8 cellular contexts compared by ENCODE assay signal in the genomic region with DNA sequence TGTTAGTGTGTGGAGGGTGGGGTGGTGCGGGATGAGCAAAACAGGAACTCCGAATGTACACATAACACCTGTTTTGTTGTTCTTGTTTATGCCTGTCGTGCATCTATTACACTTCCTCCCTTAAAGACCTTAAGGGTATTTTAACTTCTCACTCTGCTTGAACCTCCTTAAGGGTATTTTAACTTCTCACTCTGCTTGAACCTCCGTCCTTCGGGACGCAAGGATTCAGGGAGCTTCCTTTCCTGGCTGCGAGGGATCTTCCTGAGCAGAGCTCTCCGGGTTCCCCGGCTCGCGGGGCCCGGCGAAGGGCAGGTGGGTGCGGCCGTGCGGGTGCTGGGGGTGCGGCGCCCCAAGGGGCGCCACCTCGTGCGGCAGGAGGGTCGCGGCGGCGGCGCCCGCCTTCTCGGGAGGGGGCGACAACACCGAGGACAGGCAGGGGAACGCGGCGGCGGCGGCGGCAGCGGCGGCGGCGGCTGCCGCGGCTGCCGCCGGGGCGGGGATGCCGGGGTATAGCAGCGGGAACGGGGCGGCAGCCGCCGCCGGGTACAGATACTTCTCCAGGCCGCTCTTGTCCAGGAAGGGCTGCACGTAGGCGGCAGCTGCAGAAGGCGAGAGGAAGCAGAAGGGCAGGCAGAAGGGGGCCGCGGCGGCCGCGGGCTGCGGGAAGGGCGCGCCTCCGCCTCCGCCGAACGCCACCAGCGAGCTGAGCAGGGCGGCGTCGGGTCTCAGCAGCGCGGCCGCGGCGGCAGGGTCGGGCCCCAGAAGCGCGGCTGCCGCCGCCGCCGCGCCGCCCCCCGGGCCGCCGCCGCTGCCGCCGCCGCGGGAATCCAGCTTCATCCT. TPM values are rescaled to one million over a fixed set of nuclear protein-coding genes. Genes with fewer than 3 reads are reported as not detected.
DNase-seq lines count a peak whose midpoint lies in the region; ATAC-seq and TF ChIP-seq lines count a peak whose summit lies in the region.

No MANE protein-coding gene starts in this region.

- intact Hi-C loops in activated T-helper 2 cell treated with anti-CD3 and anti-CD28 coated beads, Interferon-gamma antibody, Interleukin-2, Interleukin-4, amounts not matched to agents 10 μg/mL and 5 μg/mL and 100 μg/mL, durations not matched to agents 14 hours and 24 hours and 36 hours (cut with micrococcal nuclease) = loop anchor here (2.0 to 10.0 kb wide), 5 partner anchors 153 to 1853 kb away; a partner anchor contains a TSS
- intact Hi-C loops in Right ventricle myocardium superior (cut with DNase I) = loop anchor here (10.0 kb wide), 2 partner anchors 73 to 273 kb away; a partner anchor contains a TSS

- no peaks in the 10 kb centered on the region for H3K27me3 ChIP-seq in AG04450 (ENCODE audit: control insufficient read depth, insufficient read depth, low read length)

- H3K4me3 Mint-ChIP-seq in activated T-helper 2 cell treated with anti-CD3 and anti-CD28 coated beads, Interferon-gamma antibody, Interleukin-2, Interleukin-4, amounts not matched to agents 10 μg/mL and 5 μg/mL and 100 μg/mL, durations not matched to agents 14 hours and 24 hours and 36 hours (ENCODE audit: low read depth) = peak overlapping the region; percentile 51
- peak overlapping the region; percentile 67 for H3K4me3 Mint-ChIP-seq in progenitor cell of endocrine pancreas (ENCODE audit: low read depth)

- H3K9me3 Mint-ChIP-seq in activated T-helper 2 cell treated with anti-CD3 and anti-CD28 coated beads, Interferon-gamma antibody, Interleukin-2, Interleukin-4, amounts not matched to agents 10 μg/mL and 5 μg/mL and 100 μg/mL, durations not matched to agents 14 hours and 24 hours and 36 hours = no peaks in the 10 kb centered on the region
- H3K9me3 Mint-ChIP-seq in progenitor cell of endocrine pancreas (ENCODE audit: low read depth) = no peaks in the 10 kb centered on the region

- no peak for TF ChIP-seq POLR2A in NB4 (IDR thresholded peaks at IDR 0.05; ENCODE audit: extremely low read depth, insufficient read length)

- CTCF ChIA-PET in AG04450 (lab: Charles Lee) = interaction anchor here (0.6 to 9.1 kb wide), 10 partner anchors 12 to 580 kb away, joined by 3 to 80 read pairs (median 4); no protein-coding TSS in a partner anchor

- DNase-seq in AG04450 (ENCODE audit: low read depth, low spot score) (no peak), NB4 (ENCODE audit: low read depth) (peak; percentile 92), Right ventricle myocardium superior (peak; percentile 60), progenitor cell of endocrine pancreas (ENCODE audit: low spot score, unreplicated experiment) (peak; percentile 45), Ammon's horn (ENCODE audit: low spot score) (no peak)
- no peak for DNase-seq in activated T-helper 2 cell treated with anti-CD3 and anti-CD28 coated beads, Interferon-gamma antibody, Interleukin-2, Interleukin-4, amounts not matched to agents 10 μg/mL and 5 μg/mL and 100 μg/mL, durations not matched to agents 14 hours and 24 hours and 36 hours (ENCODE audit: low spot score)

- H3K4me3 ChIP-seq in AG04450 (ENCODE audit: low read depth, low read length) = peak overlapping the region; percentile 60
- H3K4me3 ChIP-seq in NB4 (ENCODE audit: low read depth, low read length) = peak overlapping the region; percentile 59

- no peaks in the 10 kb centered on the region for H3K36me3 Mint-ChIP-seq in activated T-helper 2 cell treated with anti-CD3 and anti-CD28 coated beads, Interferon-gamma antibody, Interleukin-2, Interleukin-4, amounts not matched to agents 10 μg/mL and 5 μg/mL and 100 μg/mL, durations not matched to agents 14 hours and 24 hours and 36 hours (ENCODE audit: low read depth)
- no peaks in the 10 kb centered on the region for H3K36me3 Mint-ChIP-seq in progenitor cell of endocrine pancreas (ENCODE audit: insufficient read depth)

- H3K27me3 Mint-ChIP-seq in activated T-helper 2 cell treated with anti-CD3 and anti-CD28 coated beads, Interferon-gamma antibody, Interleukin-2, Interleukin-4, amounts not matched to agents 10 μg/mL and 5 μg/mL and 100 μg/mL, durations not matched to agents 14 hours and 24 hours and 36 hours (ENCODE audit: low read depth) = peaks cover 76% of the 10 kb centered on the region
- peaks cover 70% of the 10 kb centered on the region for H3K27me3 Mint-ChIP-seq in progenitor cell of endocrine pancreas

- no peaks in the 10 kb centered on the region; the same call in 1 of the 2 replicates for H3K9me3 ChIP-seq in AG04450 (ENCODE audit: control insufficient read depth, insufficient read depth, low read length)

- POLR2A ChIA-PET in AG04450 (lab: Yijun Ruan, JAX) = interaction anchor here (0.8 to 3.7 kb wide), 3 partner anchors 32 to 152 kb away, joined by 3 to 9 read pairs (median 6); no protein-coding TSS in a partner anchor

- H3K27ac ChIP-seq in AG04450 (ENCODE audit: low read depth, low read length) = no peak overlapping the region

- no peak overlapping the region for H3K27ac Mint-ChIP-seq in activated T-helper 2 cell treated with anti-CD3 and anti-CD28 coated beads, Interferon-gamma antibody, Interleukin-2, Interleukin-4, amounts not matched to agents 10 μg/mL and 5 μg/mL and 100 μg/mL, durations not matched to agents 14 hours and 24 hours and 36 hours
- H3K27ac Mint-ChIP-seq in progenitor cell of endocrine pancreas = no peak overlapping the region

- ATAC-seq in GM18867 (IDR thresholded peaks at IDR 0.05; ENCODE audit: unreplicated experiment) = peak; percentile 27
- ATAC-seq in Right ventricle myocardium superior (ENCODE audit: poor library complexity) = no peak
- no peak for ATAC-seq in HG03469 (IDR thresholded peaks at IDR 0.05; ENCODE audit: unreplicated experiment)

- H3K4me1 Mint-ChIP-seq in activated T-helper 2 cell treated with anti-CD3 and anti-CD28 coated beads, Interferon-gamma antibody, Interleukin-2, Interleukin-4, amounts not matched to agents 10 μg/mL and 5 μg/mL and 100 μg/mL, durations not matched to agents 14 hours and 24 hours and 36 hours (ENCODE audit: low read depth) = peaks cover 26% of the 10 kb centered on the region
- peaks cover 47% of the 10 kb centered on the region for H3K4me1 Mint-ChIP-seq in progenitor cell of endocrine pancreas (ENCODE audit: low read depth)

- TF ChIP-seq CTCF in AG04450 (IDR thresholded peaks at IDR 0.05; ENCODE audit: low read depth, low read length) (no peak), NB4 (IDR thresholded peaks at IDR 0.05; ENCODE audit: low read depth, low read length) (no peak), progenitor cell of endocrine pancreas (IDR thresholded peaks at IDR 0.05; ENCODE audit: unreplicated experiment) (peak; percentile 29)

RNA-seq across cellular contexts. Expression of a gene that starts 2.8 kb away (rescaled TPM):
- polyA plus RNA-seq in AG04450 (2011; rRNA removed) = 0.96 and 1.7 TPM in 2 replicates
- polyA minus RNA-seq in AG04450 (2011; rRNA and poly(A)+ RNA removed) = 1.4 and 2.6 TPM in 2 replicates
- not detected in 2 replicates for total RNA-seq in activated T-helper 2 cell treated with anti-CD3 and anti-CD28 coated beads, Interferon-gamma antibody, Interleukin-2, Interleukin-4, amounts not matched to agents 10 μg/mL and 5 μg/mL and 100 μg/mL, durations not matched to agents 14 hours and 24 hours and 36 hours
- total RNA-seq in Right ventricle myocardium superior = 39.1 TPM
- 0.46 and 0.78 TPM in 2 replicates for total RNA-seq in progenitor cell of endocrine pancreas

Comparison
In these comparisons a context has a peak if more than half of its experiments do, and no peak if none do; other contexts are left out.
1. DNase-seq: peak in NB4 (single experiment), Right ventricle myocardium superior (single experiment) and progenitor cell of endocrine pancreas (single experiment); none in AG04450 (single experiment), activated T-helper 2 cell treated with anti-CD3 and anti-CD28 coated beads, Interferon-gamma antibody, Interleukin-2, Interleukin-4, amounts not matched to agents 10 μg/mL and 5 μg/mL and 100 μg/mL, durations not matched to agents 14 hours and 24 hours and 36 hours (single experiment) and Ammon's horn (single experiment).
2. RNA of a gene that starts 2.8 kb away (total RNA-seq): 39.1 TPM in Right ventricle myocardium superior (single experiment); 0.46 to 0.78 TPM in progenitor cell of endocrine pancreas and not detected in activated T-helper 2 cell treated with anti-CD3 and anti-CD28 coated beads, Interferon-gamma antibody, Interleukin-2, Interleukin-4, amounts not matched to agents 10 μg/mL and 5 μg/mL and 100 μg/mL, durations not matched to agents 14 hours and 24 hours and 36 hours; every median in the first group is over 10 times any median in the second.